In genomic region chr2:24725956-24726355, GRCh38 we compare ENCODE assay signal across 20 cellular contexts.
"Had no signal": no experiment of that assay in that cellular context is flagged by ENCODE, and none has a peak within 500 bp of the region (broad histone marks: within the 10 kb centered on the region; RNA-seq: fewer than 3 reads in every experiment).

No MANE protein-coding gene starts in this region.

- H3K9me3 Mint-ChIP-seq: activated B cell treated with CpG ODN at 0.5 μM for 24 hours; activated CD4-positive, alpha-beta memory T cell treated with anti-CD3 and anti-CD28 coated beads, Interleukin-2, amount 10 ng/mL, durations not matched to agents 7 days and 5 days; memory B cell; naive B cell had no signal

- H3K27me3 Mint-ChIP-seq: activated B cell treated with CpG ODN at 0.5 μM for 24 hours; activated CD4-positive, alpha-beta memory T cell treated with anti-CD3 and anti-CD28 coated beads, Interleukin-2, amount 10 ng/mL, durations not matched to agents 7 days and 5 days; activated CD8-positive, alpha-beta memory T cell treated with anti-CD3 and anti-CD28 coated beads, Interleukin-2, amount 10 ng/mL, durations not matched to agents 7 days and 5 days; activated naive CD8-positive, alpha-beta T cell; memory B cell; naive B cell had no signal

- H3K27me3 ChIP-seq: esophagus muscularis mucosa, gastroesophageal sphincter, heart right ventricle, right atrium auricular region, tibial artery, uterus had no signal

- H3K27ac Mint-ChIP-seq: activated B cell treated with CpG ODN at 0.5 μM for 24 hours; activated CD4-positive, alpha-beta memory T cell treated with anti-CD3 and anti-CD28 coated beads, Interleukin-2, amount 10 ng/mL, durations not matched to agents 7 days and 5 days; activated CD8-positive, alpha-beta memory T cell treated with anti-CD3 and anti-CD28 coated beads, Interleukin-2, amount 10 ng/mL, durations not matched to agents 7 days and 5 days; activated naive CD8-positive, alpha-beta T cell; memory B cell; naive B cell had no signal

- H3K27ac ChIP-seq: esophagus muscularis mucosa, gastroesophageal sphincter, heart right ventricle, prostate gland, right atrium auricular region, tibial artery, uterus had no signal

- H3K4me1 Mint-ChIP-seq: activated CD4-positive, alpha-beta memory T cell treated with anti-CD3 and anti-CD28 coated beads, Interleukin-2, amount 10 ng/mL, durations not matched to agents 7 days and 5 days; activated CD8-positive, alpha-beta memory T cell treated with anti-CD3 and anti-CD28 coated beads, Interleukin-2, amount 10 ng/mL, durations not matched to agents 7 days and 5 days had no signal

- H3K4me3 ChIP-seq: esophagus muscularis mucosa, gastroesophageal sphincter, heart right ventricle, mucosa of descending colon, prostate gland, right atrium auricular region, tibial artery, uterus had no signal

- ATAC-seq: activated CD8-positive, alpha-beta memory T cell treated with anti-CD3 and anti-CD28 coated beads, Interleukin-2, amount 10 ng/mL, durations not matched to agents 7 days and 5 days; gastroesophageal sphincter; heart right ventricle; mucosa of descending colon; stimulated activated naive CD8-positive, alpha-beta T cell treated with anti-CD3 and anti-CD28 coated beads, Interleukin-15, Interleukin-2, amounts not matched to agents 100 U/mL and 50 U/mL, for 24 hours had no signal

- H3K4me1 ChIP-seq: prostate gland, uterus had no signal

- H3K9me3 ChIP-seq: esophagus muscularis mucosa, gastroesophageal sphincter, heart right ventricle, mucosa of descending colon, prostate gland, right atrium auricular region, tibial artery, uterus had no signal

- H3K36me3 ChIP-seq: prostate gland, uterus had no signal

- H3K4me3 Mint-ChIP-seq: activated B cell treated with CpG ODN at 0.5 μM for 24 hours; activated CD4-positive, alpha-beta memory T cell treated with anti-CD3 and anti-CD28 coated beads, Interleukin-2, amount 10 ng/mL, durations not matched to agents 7 days and 5 days; activated CD8-positive, alpha-beta memory T cell treated with anti-CD3 and anti-CD28 coated beads, Interleukin-2, amount 10 ng/mL, durations not matched to agents 7 days and 5 days; activated naive CD8-positive, alpha-beta T cell; memory B cell; naive B cell had no signal

- DNase-seq: activated B cell treated with CpG ODN at 0.5 μM for 24 hours; activated CD4-positive, alpha-beta memory T cell treated with anti-CD3 and anti-CD28 coated beads, Interleukin-2, amount 10 ng/mL, durations not matched to agents 7 days and 5 days; activated CD4-positive, alpha-beta T cell treated with anti-CD3 and anti-CD28 coated beads for 4 hours; activated CD8-positive, alpha-beta memory T cell treated with anti-CD3 and anti-CD28 coated beads, Interleukin-2, amount 10 ng/mL, durations not matched to agents 7 days and 5 days; effector CD8-positive, alpha-beta T cell; heart right ventricle; mucosa of descending colon; naive B cell; stimulated activated CD4-positive, alpha-beta T cell treated with anti-CD3 and anti-CD28 coated beads, Interleukin-12 subunit alpha, Interleukin-12 subunit beta, amount 100 ng/mL, for 4 hours; stimulated activated CD4-positive, alpha-beta T cell treated with anti-CD3 and anti-CD28 coated beads, Interleukin-1b, Interleukin-23, amount 100 ng/mL, for 48 hours; stimulated activated naive CD8-positive, alpha-beta T cell treated with anti-CD3 and anti-CD28 coated beads, Interleukin-15, Interleukin-2, amounts not matched to agents 100 U/mL and 50 U/mL, for 24 hours; substantia nigra; tibial artery; uterus had no signal
